Comparison of ENCODE assay signal across 8 cellular contexts in genomic region chr1:46303038-46303871, GRCh38. TPM values are rescaled to one million over a fixed set of nuclear protein-coding genes. Genes with fewer than 3 reads are reported as not detected.
A peak's percentile ranks its signal among the peaks of the same experiment; 100 is the strongest.
DNase-seq lines count a peak whose midpoint lies in the region; ATAC-seq and TF ChIP-seq lines count a peak whose summit lies in the region.

TSS of gene LRRC41 (minus strand) at chr1:46303616. CDS start at chr1:46303322, 294 bp downstream.
TSS of gene UQCRH (plus strand) at chr1:46303698. CDS start at chr1:46303767, 69 bp downstream.

- CTCF ChIA-PET in Panc1 (lab: Charles Lee) = interaction anchor here (0.6 kb wide), 2 partner anchors 13 to 37 kb away, joined by 3 to 6 read pairs; no protein-coding TSS in a partner anchor

- peak within 1 kb of the TSS; percentile 98 for H3K4me3 Mint-ChIP-seq in activated T-cell treated with anti-CD3 and anti-CD28 coated beads, Interleukin-2, amount 50 U/mL, for 4 hours

- POLR2A ChIA-PET in Panc1 (lab: Charles Lee) = interaction anchor here (0.5 to 1.2 kb wide), 2 partner anchors 36 to 37 kb away, joined by 3 to 10 read pairs; no protein-coding TSS in a partner anchor

- BruUV-seq in Panc1 (replicated peaks; lab: Mats Ljungman, UMichigan) = no TSS peak

- H3K36me3 Mint-ChIP-seq in activated T-cell treated with anti-CD3 and anti-CD28 coated beads, Interleukin-2, amount 50 U/mL, for 4 hours (ENCODE audit: insufficient read depth) = peaks cover 14% of the 10 kb centered on the region

- intact Hi-C loops in Panc1 (cut with micrococcal nuclease; ENCODE audit: unreplicated experiment) = no loop called here

- no peaks in the 10 kb centered on the region for H3K9me3 Mint-ChIP-seq in activated T-cell treated with anti-CD3 and anti-CD28 coated beads, Interleukin-2, amount 50 U/mL, for 4 hours

- no peaks in the 10 kb centered on the region for H3K27me3 Mint-ChIP-seq in activated T-cell treated with anti-CD3 and anti-CD28 coated beads, Interleukin-2, amount 50 U/mL, for 4 hours (ENCODE audit: low read depth)

- H3K27me3 ChIP-seq in Panc1 (ENCODE audit: control insufficient read depth, insufficient read depth, low read length) (no peaks in the 10 kb centered on the region), esophagus (ENCODE audit: control insufficient read depth in 1 of 2, insufficient read depth in 2 of 2, low read length in 2 of 2) (no peaks in the 10 kb centered on the region), mucosa of stomach (ENCODE audit: control insufficient read depth, insufficient read depth, low read length) (no peaks in the 10 kb centered on the region)

- peak within 1 kb of the TSS; percentile 88 to 100 for H3K4me3 ChIP-seq in Panc1 (ENCODE audit: low read depth in 2 of 2, low read length in 2 of 2)
- H3K4me3 ChIP-seq in esophagus (ENCODE audit: low read depth in 1 of 2, low read length in 2 of 2) = peak within 1 kb of the TSS; percentile 68 to 82
- H3K4me3 ChIP-seq in mucosa of stomach (ENCODE audit: low read length) = peak within 1 kb of the TSS; percentile 44

- in situ Hi-C loops in Panc1 (cut with HindIII; ENCODE audit: low pct_unique_long_range_greater_than_20kb, low sequenced_read_pairs) = no loop called here

- TF ChIP-seq CTCF in Panc1 (IDR thresholded peaks at IDR 0.05) = no peak

- no peaks in the 10 kb centered on the region for H3K9me3 ChIP-seq in Panc1 (ENCODE audit: control insufficient read depth, insufficient read depth, low read depth, low read length)
- no peaks in the 10 kb centered on the region for H3K9me3 ChIP-seq in esophagus (ENCODE audit: control insufficient read depth in 2 of 2, insufficient read depth in 1 of 2, low read depth in 1 of 2, low read length in 1 of 2)
- H3K9me3 ChIP-seq in mucosa of stomach (ENCODE audit: control insufficient read depth, low read length) = no peaks in the 10 kb centered on the region

- peak; percentile 77 for ATAC-seq in GM21723 (IDR thresholded peaks at IDR 0.05; ENCODE audit: unreplicated experiment)
- peak; percentile 90 for ATAC-seq in Panc1
- peak; percentile 87 to 88 for ATAC-seq in activated T-cell treated with anti-CD3 and anti-CD28 coated beads, Interleukin-2, amount 50 U/mL, for 4 hours

- 0 to 1% methylated on average over 61 of the region's 61 CpGs for WGBS in esophagus, 2 donors

- peak within 1 kb of the TSS; percentile 97 for H3K27ac ChIP-seq in Panc1 (ENCODE audit: low read length)
- peak within 1 kb of the TSS; percentile 90 to 97 for H3K27ac ChIP-seq in esophagus (ENCODE audit: low read depth in 2 of 2, low read length in 1 of 2)

- H3K9ac ChIP-seq in mucosa of stomach (ENCODE audit: low read length) = peak within 1 kb of the TSS; percentile 99

- peaks cover 6% of the 10 kb centered on the region; the same call in 1 of the 2 replicates for H3K36me3 ChIP-seq in Panc1 (ENCODE audit: control insufficient read depth, insufficient read depth, low read length)
- H3K36me3 ChIP-seq in esophagus (ENCODE audit: control insufficient read depth in 2 of 2, insufficient read depth in 2 of 2, low read length in 1 of 2) = no peaks in the 10 kb centered on the region
- H3K36me3 ChIP-seq in mucosa of stomach (ENCODE audit: control insufficient read depth, insufficient read depth, low read length) = no peaks in the 10 kb centered on the region

- H3K4me1 Mint-ChIP-seq in activated T-cell treated with anti-CD3 and anti-CD28 coated beads, Interleukin-2, amount 50 U/mL, for 4 hours (ENCODE audit: low read depth) = peaks cover 42% of the 10 kb centered on the region

- peak; percentile 97 for DNase-seq in DMS79 (lab: John Stamatoyannopoulos, UW)
- DNase-seq in KG1 (lab: John Stamatoyannopoulos, UW) = peak; percentile 88
- peak; percentile 93 for DNase-seq in Panc1 (ENCODE audit: low read depth, low spot score)
- peak; percentile 90 for DNase-seq in activated T-cell treated with anti-CD3 and anti-CD28 coated beads, Interleukin-2, amount 50 U/mL, for 4 hours
- DNase-seq in stimulated activated CD8-positive, alpha-beta memory T cell treated with anti-CD3 and anti-CD28 coated beads, Interleukin-7, amount 100 ng/mL, for 1 hour (ENCODE audit: low read depth in 2 of 2) = peak; percentile 84 to 89

- H3K4me1 ChIP-seq in Panc1 (ENCODE audit: control insufficient read depth, insufficient read depth, low read length) (peaks cover 24% of the 10 kb centered on the region; the same call in 1 of the 2 replicates), esophagus (ENCODE audit: control insufficient read depth in 2 of 2, insufficient read depth in 2 of 2, low read length in 1 of 2) (peaks cover 3 to 7% of the 10 kb centered on the region in 2 donors), mucosa of stomach (ENCODE audit: control insufficient read depth, insufficient read depth, low read length) (peaks cover 16% of the 10 kb centered on the region)

RNA-seq across cellular contexts. Expression of gene LRRC41, which starts in this region (rescaled TPM):
- total RNA-seq in Panc1 (2021; ENCODE audit: unreplicated experiment) = 55.3 TPM
- polyA plus RNA-seq in Panc1 (2012; ENCODE audit: insufficient read length) = 46.8 TPM
- total RNA-seq in activated T-cell treated with anti-CD3 and anti-CD28 coated beads, Interleukin-2, amount 50 U/mL, for 4 hours = 10 to 100 TPM; 43.0 to 47.7 (median 45.8) TPM
- polyA plus RNA-seq in esophagus = 10 to 100 TPM; 17.4 to 32.1 TPM

RNA-seq across cellular contexts. Expression of gene UQCRH, which starts in this region (rescaled TPM):
- 498 TPM for total RNA-seq in Panc1 (2021; ENCODE audit: unreplicated experiment)
- 467 TPM for polyA plus RNA-seq in Panc1 (2012; ENCODE audit: insufficient read length)
- 100 to 1,000 TPM; 283 to 366 (median 338) TPM for total RNA-seq in activated T-cell treated with anti-CD3 and anti-CD28 coated beads, Interleukin-2, amount 50 U/mL, for 4 hours
- 100 to 1,000 TPM; 393 to 498 TPM for polyA plus RNA-seq in esophagus

Comparison
In these comparisons a context has a peak if more than half of its experiments do, and no peak if none do; other contexts are left out.
1. Peak in every context shown above with its lines: DNase-seq, ATAC-seq, H3K4me3 ChIP-seq and H3K27ac ChIP-seq.
2. H3K4me3 ChIP-seq: peak in every context shown above with its lines; median percentile 94 in Panc1; 75 in esophagus; 44 in mucosa of stomach.